Comparison of ENCODE assay signal across 22 cellular contexts in the genomic region with DNA sequence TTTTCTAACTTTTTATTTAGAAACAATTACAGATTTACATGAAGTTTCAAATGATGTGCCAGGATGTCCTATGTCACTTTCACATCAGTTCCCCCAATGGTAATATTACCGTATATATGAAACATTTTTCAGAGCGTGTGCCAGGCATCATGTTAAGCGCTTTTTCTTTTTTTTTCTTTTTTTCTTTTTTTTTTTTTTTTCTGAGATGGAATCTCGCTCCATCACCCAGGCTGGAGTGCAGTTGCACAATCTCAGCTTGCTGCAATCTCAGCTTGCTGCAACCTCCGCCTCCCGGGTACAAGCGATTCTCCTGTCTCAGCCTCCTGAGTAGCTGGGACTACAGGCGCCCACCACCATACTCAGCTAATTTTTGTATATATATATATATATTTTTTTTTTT. TPM values are rescaled to one million over a fixed set of nuclear protein-coding genes. Genes with fewer than 3 reads are reported as not detected.
DNase-seq lines count a peak whose midpoint lies in the region; ATAC-seq, FAIRE-seq and TF ChIP-seq lines count a peak whose summit lies in the region.
"Had no signal": no experiment of that assay in that cellular context is flagged by ENCODE, and none has a peak within 500 bp of the region (broad histone marks: within the 10 kb centered on the region; RNA-seq: fewer than 3 reads in every experiment).

No MANE protein-coding gene starts in this region.

- no peak for ATAC-seq in GM21526 (IDR thresholded peaks at IDR 0.05; ENCODE audit: low FRiP score, unreplicated experiment)
- ATAC-seq: heart right ventricle had no signal

- no peak overlapping the region for H4K8ac ChIP-seq in mesenchymal stem cell (ENCODE audit: low read length)

- H2BK12ac ChIP-seq in mesenchymal stem cell (ENCODE audit: low read length in 2 of 2): no peak overlapping the region

- H4K20me1 ChIP-seq in endothelial cell of umbilical vein (replicated peaks; ENCODE audit: control insufficient read depth, extremely low read depth, insufficient read depth, low read length): no peaks in the 10 kb centered on the region
- H4K20me1 ChIP-seq: BLaER1 had no signal

- WGBS in mesenchymal stem cell: 74% methylated on average over 6 of the region's 8 CpGs

- H2BK5ac ChIP-seq in mesenchymal stem cell (ENCODE audit: low read depth, low read length, poor library complexity, severe bottlenecking): no peak overlapping the region

- CTCF ChIA-PET in endothelial cell of umbilical vein (lab: Charles Lee): interaction anchor here (1.0 to 2.4 kb wide), 13 partner anchors 7 to 88 kb away, joined by 3 to 16 read pairs (median 6); partner anchors contain the start of gene RAB31

- H3K4me3 ChIP-seq in endothelial cell of umbilical vein (replicated peaks in 1 of 3; ENCODE audit: insufficient read depth in 1 of 3, low read depth in 1 of 3, low read length in 3 of 3) (peak overlapping the region in 1 of 3 experiments; percentile 27), mesenchymal stem cell (ENCODE audit: insufficient read depth in 1 of 2, low read depth in 1 of 2, low read length in 2 of 2) (no peak overlapping the region)
- H3K4me3 ChIP-seq: BLaER1, heart right ventricle, MG63, pancreas, uterus had no signal

- TF ChIP-seq CTCF in endothelial cell of umbilical vein (IDR thresholded peaks at IDR 0.05; ENCODE audit: extremely low read depth in 1 of 2, insufficient read depth in 1 of 2, low read depth in 1 of 2, low read length in 2 of 2): no peak

- H3K4me2 ChIP-seq in endothelial cell of umbilical vein (ENCODE audit: insufficient read depth, low read length) (peak overlapping the region; percentile 95), mesenchymal stem cell (ENCODE audit: low read length, poor library complexity, severe bottlenecking) (no peak overlapping the region)
- H3K4me2 ChIP-seq: BLaER1 had no signal

- H3K18ac ChIP-seq in mesenchymal stem cell (ENCODE audit: low read depth in 1 of 2, low read length in 2 of 2): no peak overlapping the region

- no peak for FAIRE-seq in endothelial cell of umbilical vein (lab: Jason Lieb, UNC)
- FAIRE-seq: D721Med, pancreas had no signal

- H2BK15ac ChIP-seq in mesenchymal stem cell (ENCODE audit: low read depth, poor library complexity, severe bottlenecking): no peak overlapping the region

- no peak overlapping the region for H2AK5ac ChIP-seq in mesenchymal stem cell (ENCODE audit: low read length, severe bottlenecking)

- dilution Hi-C loops in endothelial cell of umbilical vein (cut with MboI; ENCODE audit: extremely low pct_ligation_motif_present, low sequenced_read_pairs): no loop called here

- no TSS peak for BruUV-seq in endothelial cell of umbilical vein (replicated peaks; lab: Mats Ljungman, UMichigan)

- peaks cover 9% of the 10 kb centered on the region for H3K79me2 ChIP-seq in endothelial cell of umbilical vein (ENCODE audit: control insufficient read depth, insufficient read depth, low read length)

- H3K9me1 ChIP-seq in endothelial cell of umbilical vein (replicated peaks; ENCODE audit: control insufficient read depth, extremely low read depth, insufficient read depth, low read length): no peaks in the 10 kb centered on the region

- H3K79me1 ChIP-seq in mesenchymal stem cell (replicated peaks; ENCODE audit: low read length, poor library complexity, severe bottlenecking): no peaks in the 10 kb centered on the region

- no peak overlapping the region for H2BK120ac ChIP-seq in mesenchymal stem cell (ENCODE audit: low read depth, low read length)

- H3K9ac ChIP-seq in endothelial cell of umbilical vein (replicated peaks; ENCODE audit: extremely low read depth, insufficient read depth, low read length): peak overlapping the region; percentile 83
- peak overlapping the region; percentile 33 for H3K9ac ChIP-seq in mesenchymal stem cell (ENCODE audit: low read length)
- H3K9ac ChIP-seq: BLaER1 had no signal

- intact Hi-C loops in endothelial cell of umbilical vein (cut with micrococcal nuclease): loop anchor here (10.0 kb wide), 1 partner anchor 905 kb away; the partner anchor contains the start of gene NAPG

- H3K14ac ChIP-seq in mesenchymal stem cell (ENCODE audit: low read length in 2 of 2): no peak overlapping the region

- H3K27me3 ChIP-seq in endothelial cell of umbilical vein (ENCODE audit: control insufficient read depth in 2 of 2, insufficient read depth in 2 of 2, low read length in 2 of 2) (no peaks in the 10 kb centered on the region), mesenchymal stem cell (ENCODE audit: control insufficient read depth in 1 of 2, insufficient read depth in 1 of 2, low read length in 2 of 2) (no peaks in the 10 kb centered on the region)
- H3K27me3 ChIP-seq: BLaER1, heart right ventricle, MG63, pancreas, uterus had no signal

- H3K4ac ChIP-seq in mesenchymal stem cell (ENCODE audit: low read depth in 1 of 2, low read length in 2 of 2): no peak overlapping the region

- peak overlapping the region; percentile 49 for H2AFZ ChIP-seq in endothelial cell of umbilical vein (ENCODE audit: low read depth, low read length)
- H2AFZ ChIP-seq in mesenchymal stem cell (ENCODE audit: low read depth, low read length): no peak overlapping the region

- TF ChIP-seq EP300 in Ishikawa (IDR thresholded peaks at IDR 0.05; ENCODE audit: borderline replicate concordance): no peak

- H3K36me3 ChIP-seq in endothelial cell of umbilical vein (ENCODE audit: control insufficient read depth in 2 of 2, extremely low read depth in 1 of 2, insufficient read depth in 2 of 2, low read length in 2 of 2) (no peaks in the 10 kb centered on the region), mesenchymal stem cell (ENCODE audit: control insufficient read depth in 1 of 2, insufficient read depth in 2 of 2, low read depth in 1 of 2, low read length in 2 of 2) (no peaks in the 10 kb centered on the region)
- H3K36me3 ChIP-seq: BLaER1, heart right ventricle, MG63, pancreas, uterus, WERI-Rb-1 had no signal

- H4K91ac ChIP-seq in mesenchymal stem cell (ENCODE audit: low read length): no peak overlapping the region

- peak overlapping the region; percentile 93 for H3K27ac ChIP-seq in endothelial cell of umbilical vein (ENCODE audit: insufficient read depth, low read depth, low read length)
- no peak overlapping the region for H3K27ac ChIP-seq in mesenchymal stem cell (ENCODE audit: low read length, poor library complexity, severe bottlenecking)
- H3K27ac ChIP-seq: BLaER1, pancreas, RWPE1, uterus, WERI-Rb-1 had no signal

- TF ChIP-seq RAD21 in Ishikawa (IDR thresholded peaks at IDR 0.05; ENCODE audit: low read depth): no peak

- peak; percentile 20 for DNase-seq in CD1c-positive myeloid dendritic cell (ENCODE audit: extremely low spot score)
- no peak for DNase-seq in endothelial cell of umbilical vein (ENCODE audit: low read depth, low spot score)
- DNase-seq in mesenchymal stem cell: peak; percentile 66
- no peak for DNase-seq in DMS53 treated with DMSO at 0.1 percent for 48 hours (lab: John Stamatoyannopoulos, UW; ENCODE audit: unreplicated experiment)
- DNase-seq in DMS79 treated with DMSO at 0.1 percent for 48 hours (lab: John Stamatoyannopoulos, UW): no peak
- DNase-seq: activated CD4-positive, alpha-beta T cell treated with anti-CD3 and anti-CD28 coated beads, Interleukin-2, amount 50 U/mL, for 4 hours; activated T-cell treated with anti-CD3 and anti-CD28 coated beads, Interleukin-2, amount 50 U/mL, for 48 hours; heart right ventricle; naive thymus-derived CD4-positive, alpha-beta T cell; NCI-H187 treated with DMSO at 0.1 percent for 48 hours; NCI-H345; pancreas; stimulated activated CD4-positive, alpha-beta T cell treated with anti-CD3 and anti-CD28 coated beads, Interleukin-2, amount 100 ng/mL, for 48 hours; substantia nigra; WERI-Rb-1 had no signal

- no peak for TF ChIP-seq POLR2A in endothelial cell of umbilical vein (IDR thresholded peaks at IDR 0.05; ENCODE audit: low read depth, low read length)

- H3K23ac ChIP-seq in mesenchymal stem cell (ENCODE audit: low read length in 2 of 2): no peak overlapping the region

- POLR2A ChIA-PET in endothelial cell of umbilical vein (lab: Charles Lee): interaction anchor here (1.4 kb wide), 1 partner anchor 10 kb away, joined by 3 read pairs; no protein-coding TSS in a partner anchor

- peaks cover 39% of the 10 kb centered on the region for H3K4me1 ChIP-seq in endothelial cell of umbilical vein (ENCODE audit: control insufficient read depth, extremely low read depth, insufficient read depth, low read length)
- H3K4me1 ChIP-seq in mesenchymal stem cell (ENCODE audit: control insufficient read depth, insufficient read depth, low read depth, low read length): peaks cover 7% of the 10 kb centered on the region
- H3K4me1 ChIP-seq: uterus had no signal

- no peaks in the 10 kb centered on the region for H3K9me3 ChIP-seq in endothelial cell of umbilical vein (replicated peaks; ENCODE audit: control insufficient read depth, insufficient read depth, low read length)
- no peaks in the 10 kb centered on the region for H3K9me3 ChIP-seq in mesenchymal stem cell (ENCODE audit: control insufficient read depth, low read length)
- H3K9me3 ChIP-seq: BLaER1, heart right ventricle, MG63, pancreas, uterus had no signal

TF ChIP-seq in Ishikawa, 13 proteins besides CTCF, POLR2A, EP300 and RAD21:
- TF ChIP-seq CEBPB (IDR thresholded peaks at IDR 0.05) (peak; percentile 8; the same call in 1 of the 2 replicates), EGR1 (IDR thresholded peaks at IDR 0.05) (no peak)

TF ChIP-seq in endothelial cell of umbilical vein, 7 proteins besides CTCF, POLR2A, EP300 and RAD21 (continues in another document):
- TF ChIP-seq POLR2AphosphoS5 (IDR thresholded peaks at IDR 0.05; ENCODE audit: insufficient read depth, low read depth, low read length): no peak
- no peak for TF ChIP-seq EZH2 (IDR thresholded peaks at IDR 0.05; ENCODE audit: borderline replicate concordance, low read depth, low read length, severe bottlenecking)
- TF ChIP-seq MYC (IDR thresholded peaks at IDR 0.05; ENCODE audit: low read depth, low read length): no peak
- TF ChIP-seq JUN (IDR thresholded peaks at IDR 0.05; ENCODE audit: borderline replicate concordance, insufficient read depth, insufficient read length, low read depth): no peak
- TF ChIP-seq FOS (IDR thresholded peaks at IDR 0.05; ENCODE audit: borderline replicate concordance, insufficient read depth, low read length): no peak
- TF ChIP-seq GATA2 (IDR thresholded peaks at IDR 0.05; ENCODE audit: insufficient read depth, insufficient read length, low read depth, low read length): no peak

RNA-seq across cellular contexts. Expression of gene PPP4R1, which starts 5.6 kb away (rescaled TPM):
- total RNA-seq in endothelial cell of umbilical vein: 152 and 168 TPM in 2 replicates
- polyA plus RNA-seq in endothelial cell of umbilical vein: 121 and 138 TPM in 2 replicates
- polyA plus RNA-seq in endothelial cell of umbilical vein (2011; cell fraction: cytosol; rRNA removed): 114 and 133 TPM in 2 replicates
- polyA plus RNA-seq in endothelial cell of umbilical vein (2011; cell fraction: nucleus; rRNA removed): 274 and 307 TPM in 2 replicates
- polyA plus RNA-seq in endothelial cell of umbilical vein (2012): 89.0 and 107 TPM in 2 replicates
- 251 and 272 TPM in 2 replicates for polyA minus RNA-seq in endothelial cell of umbilical vein
- 44.9 TPM for polyA minus RNA-seq in endothelial cell of umbilical vein (2011; cell fraction: cytosol; rRNA and poly(A)+ RNA removed)
- polyA minus RNA-seq in endothelial cell of umbilical vein (2011; cell fraction: nucleus; rRNA and poly(A)+ RNA removed): 138 and 202 TPM in 2 replicates
- polyA plus RNA-seq in mesenchymal stem cell (2013, experiment 1 of 2): 61.2 TPM
- polyA plus RNA-seq in mesenchymal stem cell (2013, experiment 2 of 2): 58.8 TPM

Comparison
In these comparisons a context has a peak if more than half of its experiments do, and no peak if none do; other contexts are left out.
1. DNase-seq: peak in CD1c-positive myeloid dendritic cell (single experiment) and mesenchymal stem cell (single experiment); none in endothelial cell of umbilical vein (single experiment), DMS53 treated with DMSO at 0.1 percent for 48 hours (single experiment) and DMS79 treated with DMSO at 0.1 percent for 48 hours (single experiment).